ENCODE assay signal across 22 cellular contexts in the genomic region with DNA sequence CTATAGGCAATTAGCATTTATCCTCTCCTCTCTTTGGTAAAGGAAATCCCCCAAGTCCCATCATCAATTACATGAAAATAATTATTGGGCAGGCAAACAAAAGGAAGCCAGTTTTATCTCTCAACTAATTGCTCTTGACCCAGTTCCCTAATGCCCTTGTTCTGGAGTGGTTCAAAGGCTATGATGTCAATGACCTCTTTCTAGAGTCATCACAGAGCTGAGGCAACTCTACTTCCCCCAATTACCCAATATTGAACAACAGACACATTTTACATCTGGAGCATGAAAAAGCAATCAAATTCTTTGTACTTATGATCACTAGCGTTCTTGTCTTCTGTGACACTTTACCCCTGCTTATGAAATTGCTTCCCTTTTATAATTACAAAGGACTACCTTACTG.
"Had no signal": no experiment of that assay in that cellular context is flagged by ENCODE, and none has a peak within 500 bp of the region (broad histone marks: within the 10 kb centered on the region; RNA-seq: fewer than 3 reads in every experiment).

No MANE protein-coding gene starts in this region.

- H3K27me3 ChIP-seq: adrenal gland, esophagus muscularis mucosa, gastroesophageal sphincter, heart left ventricle, ovary, tibial nerve, uterus had no signal

- H3K27ac ChIP-seq: adrenal gland, esophagus muscularis mucosa, gastroesophageal sphincter, heart left ventricle, ovary, psoas muscle, skin epidermis, tibial nerve, uterus had no signal

- ATAC-seq: gastroesophageal sphincter; heart left ventricle; naive thymus-derived CD8-positive, alpha-beta T cell; psoas muscle; right cardiac atrium had no signal

- H3K9me3 ChIP-seq: adrenal gland, esophagus muscularis mucosa, gastroesophageal sphincter, heart left ventricle, ovary, psoas muscle, tibial nerve, uterus had no signal

- H3K36me3 ChIP-seq: adrenal gland, ovary, uterus had no signal

- FAIRE-seq: endothelial cell of umbilical vein had no signal

- DNase-seq: activated CD4-positive, alpha-beta T cell treated with anti-CD3 and anti-CD28 coated beads, Interleukin-2, amount 50 U/mL, for 1 hour; activated CD8-positive, alpha-beta memory T cell treated with anti-CD3 and anti-CD28 coated beads for 24 hours; activated CD8-positive, alpha-beta memory T cell treated with anti-CD3 and anti-CD28 coated beads, Interleukin-2, amount 50 U/mL, for 48 hours; activated effector memory CD4-positive, alpha-beta T cell treated with anti-CD3 and anti-CD28 coated beads, Interleukin-2, amount 50 U/mL, for 16 hours; activated naive CD4-positive, alpha-beta T cell treated with anti-CD3 and anti-CD28 coated beads, Interleukin-2, amount 50 U/mL, for 16 hours; activated T-cell treated with anti-CD3 and anti-CD28 coated beads, Interleukin-2, amount 50 U/mL, for 48 hours; adrenal gland; effector CD8-positive, alpha-beta T cell; heart left ventricle; mesendoderm; naive thymus-derived CD8-positive, alpha-beta T cell; ovary; psoas muscle; right cardiac atrium; T1000; uterus had no signal

- H3K4me1 ChIP-seq: esophagus muscularis mucosa, gastroesophageal sphincter, heart left ventricle, psoas muscle, tibial nerve, uterus had no signal

- H3K4me3 Mint-ChIP-seq: naive thymus-derived CD8-positive, alpha-beta T cell; stimulated activated naive CD8-positive, alpha-beta T cell treated with anti-CD3 and anti-CD28 coated beads, Interleukin-15, Interleukin-2, amounts not matched to agents 100 ng/mL and 50 ng/mL, for 24 hours had no signal

- H3K27ac Mint-ChIP-seq: stimulated activated naive CD8-positive, alpha-beta T cell treated with anti-CD3 and anti-CD28 coated beads, Interleukin-15, Interleukin-2, amounts not matched to agents 100 ng/mL and 50 ng/mL, for 24 hours had no signal

- H3K27me3 Mint-ChIP-seq: naive thymus-derived CD8-positive, alpha-beta T cell; stimulated activated naive CD8-positive, alpha-beta T cell treated with anti-CD3 and anti-CD28 coated beads, Interleukin-15, Interleukin-2, amounts not matched to agents 100 ng/mL and 50 ng/mL, for 24 hours had no signal

- H3K4me3 ChIP-seq: adrenal gland, esophagus muscularis mucosa, gastroesophageal sphincter, heart left ventricle, ovary, psoas muscle, skin epidermis, tibial nerve, uterus had no signal
